In the genomic region with DNA sequence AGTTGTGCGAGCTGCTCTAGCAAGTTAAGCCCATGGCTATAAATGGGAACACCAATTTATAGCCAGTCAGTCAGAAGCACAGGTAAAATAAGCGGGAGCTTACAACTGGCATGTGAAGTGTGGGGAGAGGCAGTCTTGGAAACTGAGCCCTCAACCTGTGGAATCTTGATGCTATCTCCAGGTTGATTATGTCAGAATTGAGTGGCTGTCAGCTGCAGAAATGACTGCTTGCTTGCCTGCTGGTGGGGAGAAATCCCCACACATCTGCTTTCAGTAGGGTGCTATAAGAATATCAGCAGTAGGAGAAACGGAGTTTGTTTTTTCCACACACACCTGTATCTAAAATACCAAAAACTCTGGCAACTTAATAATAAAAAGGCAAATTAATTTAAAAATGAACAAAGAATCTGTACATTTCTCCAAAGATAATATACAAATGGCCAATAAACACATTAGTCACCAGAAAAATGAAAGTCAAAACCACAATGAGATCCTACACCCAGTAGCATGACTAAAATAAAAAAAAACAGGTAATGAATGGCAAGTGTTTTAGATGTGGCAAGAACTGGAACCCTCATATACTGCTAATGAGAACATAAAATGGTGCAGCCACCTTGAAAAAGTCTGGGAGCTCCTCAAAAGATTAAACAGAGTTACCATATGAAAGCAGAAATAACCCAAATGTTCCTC, we compare ENCODE assay signal across 16 cellular contexts. TPM values are rescaled to one million over a fixed set of nuclear protein-coding genes. Genes with fewer than 3 reads are reported as not detected.
DNase-seq lines count a peak whose midpoint lies in the region; ATAC-seq, FAIRE-seq and TF ChIP-seq lines count a peak whose summit lies in the region.
"Had no signal": no experiment of that assay in that cellular context is flagged by ENCODE, and none has a peak within 500 bp of the region (broad histone marks: within the 10 kb centered on the region; RNA-seq: fewer than 3 reads in every experiment).

No MANE protein-coding gene starts in this region.

- peak in 1 of 2 experiments; percentile 21; a peak in 1 of 4 replicates for TF ChIP-seq EP300 in GM12878 (IDR thresholded peaks at IDR 0.05; ENCODE audit: borderline replicate concordance in 1 of 2, control insufficient read depth in 1 of 2, low read depth in 2 of 2, low read length in 2 of 2)

- no peak for DNase-seq in activated CD4-positive, alpha-beta T cell treated with anti-CD3 and anti-CD28 coated beads, Interleukin-2, amount 10 ng/mL, durations not matched to agents 24 days and 14 days
- no peak for DNase-seq in activated CD4-positive, alpha-beta T cell treated with anti-CD3 and anti-CD28 coated beads, Interleukin-2, amount 50 U/mL, for 1 hour
- no peak for DNase-seq in GM23338 (ENCODE audit: low spot score)
- peak; percentile 16 for DNase-seq in GM12878 (ENCODE audit: low read depth, low spot score)
- no peak for DNase-seq in neural progenitor cell (ENCODE audit: low spot score)
- no peak for DNase-seq in omental fat pad (ENCODE audit: low spot score)
- no peak for DNase-seq in stimulated activated CD4-positive, alpha-beta T cell treated with anti-CD3 and anti-CD28 coated beads, Interleukin-12 subunit alpha, Interleukin-12 subunit beta, amount 100 ng/mL, for 4 hours
- DNase-seq: CD8-positive, alpha-beta T cell; hypothalamus; lower lobe of right lung; NCI-H2081; nucleus accumbens; upper lobe of left lung had no signal

- peaks cover 20% of the 10 kb centered on the region for H4K20me1 ChIP-seq in GM23338 (replicated peaks; ENCODE audit: insufficient read depth)
- H4K20me1 ChIP-seq in GM12878 (ENCODE audit: control insufficient read depth, insufficient read depth): no peaks in the 10 kb centered on the region
- H4K20me1 ChIP-seq in neural progenitor cell (ENCODE audit: low read depth): peaks cover 22% of the 10 kb centered on the region

- H3K27ac ChIP-seq in GM23338 (ENCODE audit: low read depth) (peak overlapping the region; percentile 11; the same call in 1 of the 2 replicates), GM12878 (ENCODE audit: control insufficient read depth, insufficient read depth) (no peak overlapping the region), neural progenitor cell (peak overlapping the region; percentile 51)
- H3K27ac ChIP-seq: A549, lower lobe of right lung, SJSA1, upper lobe of left lung had no signal

- BruUV-seq in GM12878 (replicated peaks; lab: Mats Ljungman, UMichigan): no TSS peak

- POLR2A ChIA-PET in GM12878 (lab: Charles Lee): interaction anchor here (1.3 kb wide), 1 partner anchor 45 kb away, joined by 4 read pairs; no protein-coding TSS in a partner anchor

- H3K36me3 ChIP-seq in GM23338 (ENCODE audit: insufficient read depth) (no peaks in the 10 kb centered on the region), GM12878 (ENCODE audit: control insufficient read depth in 2 of 2, insufficient read depth in 2 of 2, low read length in 1 of 2) (no peaks in the 10 kb centered on the region; a peak in 2 of 4 replicates), neural progenitor cell (no peaks in the 10 kb centered on the region)
- H3K36me3 ChIP-seq: lower lobe of right lung, upper lobe of left lung had no signal

- no peak for TF ChIP-seq RAD21 in GM12878 (IDR thresholded peaks at IDR 0.05; ENCODE audit: insufficient read depth, low read depth, low read length)

- no peak for ATAC-seq in GM23338
- peak; percentile 88 for ATAC-seq in GM12878
- no peak for ATAC-seq in omental fat pad (ENCODE audit: low FRiP score)
- no peak for ATAC-seq in HG02973 (IDR thresholded peaks at IDR 0.05; ENCODE audit: unreplicated experiment)
- ATAC-seq: A549; CD8-positive, alpha-beta T cell had no signal

- H3K36me3 Mint-ChIP-seq in activated CD4-positive, alpha-beta T cell treated with anti-CD3 and anti-CD28 coated beads, Interleukin-2, amount 10 ng/mL, durations not matched to agents 24 days and 14 days (ENCODE audit: low read depth): peaks cover 3% of the 10 kb centered on the region
- peaks cover 7% of the 10 kb centered on the region; the same call in 2 of the 3 replicates for H3K36me3 Mint-ChIP-seq in GM23338 (ENCODE audit: low read depth)
- peaks cover 8% of the 10 kb centered on the region for H3K36me3 Mint-ChIP-seq in neural progenitor cell

- H3F3A ChIP-seq in GM23338 (replicated peaks; ENCODE audit: low read depth) (no peaks in the 10 kb centered on the region), neural progenitor cell (ENCODE audit: low read depth) (peaks cover 38% of the 10 kb centered on the region)

- H3K27me3 ChIP-seq in GM23338 (ENCODE audit: insufficient read depth) (no peaks in the 10 kb centered on the region), GM12878 (replicated peaks in 1 of 2; ENCODE audit: control insufficient read depth in 2 of 2, insufficient read depth in 2 of 2, low read length in 1 of 2) (no peaks in the 10 kb centered on the region), neural progenitor cell (no peaks in the 10 kb centered on the region)
- H3K27me3 ChIP-seq: SJSA1, upper lobe of left lung had no signal

- CTCF ChIA-PET in GM12878 (lab: Yijun Ruan, JAX): interaction anchor here (1.1 to 1.5 kb wide), 4 partner anchors 10 to 125 kb away, joined by 3 to 6 read pairs (median 4); no protein-coding TSS in a partner anchor

- RAD21 ChIA-PET in GM12878 (lab: Charles Lee; ENCODE audit: unreplicated experiment): interaction anchor here (0.5 to 1.5 kb wide), 2 partner anchors 9 to 264 kb away, joined by 4 to 6 read pairs; no protein-coding TSS in a partner anchor

- peaks cover 13% of the 10 kb centered on the region for H3K4me1 Mint-ChIP-seq in activated CD4-positive, alpha-beta T cell treated with anti-CD3 and anti-CD28 coated beads, Interleukin-2, amount 10 ng/mL, durations not matched to agents 24 days and 14 days
- H3K4me1 Mint-ChIP-seq in GM23338 (peaks cover 6% of the 10 kb centered on the region), neural progenitor cell (peaks cover 14% of the 10 kb centered on the region)

- no peak for TF ChIP-seq CTCF in GM23338 (conservative IDR thresholded peaks at IDR 0.05; ENCODE audit: low read depth in 2 of 2)
- TF ChIP-seq CTCF in GM12878 (IDR thresholded peaks at IDR 0.05 in 2 of 3, conservative IDR thresholded peaks at IDR 0.05 in 1 of 3; ENCODE audit: control insufficient read depth in 2 of 3, extremely low read depth in 1 of 3, insufficient read depth in 1 of 3, low read depth in 3 of 3, low read length in 3 of 3): no peak
- TF ChIP-seq CTCF in neural progenitor cell (IDR thresholded peaks at IDR 0.05): no peak
- TF ChIP-seq CTCF in omental fat pad (IDR thresholded peaks at IDR 0.05): no peak

- H2AFZ ChIP-seq in GM23338 (no peak overlapping the region), GM12878 (ENCODE audit: control insufficient read depth, low read depth, low read length) (no peak overlapping the region), neural progenitor cell (replicated peaks) (no peak overlapping the region)

- intact Hi-C loops in activated CD4-positive, alpha-beta T cell treated with anti-CD3 and anti-CD28 coated beads, Interleukin-2, amount 10 ng/mL, durations not matched to agents 24 days and 14 days (cut with micrococcal nuclease): loop anchor here (1.0 kb wide), 1 partner anchor 70 kb away; no protein-coding TSS in a partner anchor
- intact Hi-C loops in GM12878 (cut with micrococcal nuclease; ENCODE audit: unreplicated experiment): no loop called here

- H3K9me3 Mint-ChIP-seq in activated CD4-positive, alpha-beta T cell treated with anti-CD3 and anti-CD28 coated beads, Interleukin-2, amount 10 ng/mL, durations not matched to agents 24 days and 14 days: no peaks in the 10 kb centered on the region
- H3K9me3 Mint-ChIP-seq in GM23338 (no peaks in the 10 kb centered on the region), neural progenitor cell (no peaks in the 10 kb centered on the region)
- H3K9me3 Mint-ChIP-seq: CD8-positive, alpha-beta T cell had no signal

- no peak for TF ChIP-seq POLR2A in GM12878 (IDR thresholded peaks at IDR 0.05; ENCODE audit: low read depth, low read length)

- WGBS in GM12878 (ENCODE audit: insufficient coverage, insufficient replicate concordance, low lambda C conversion rate, missing lambda C conversion rate): 83% methylated on average over 3 of the region's 3 CpGs

- H3K9me3 ChIP-seq in GM12878 (replicated peaks; ENCODE audit: control insufficient read depth, insufficient read depth, low read length) (no peaks in the 10 kb centered on the region), neural progenitor cell (ENCODE audit: low read depth) (no peaks in the 10 kb centered on the region)
- H3K9me3 ChIP-seq: A549, lower lobe of right lung, SJSA1, upper lobe of left lung had no signal

- FAIRE-seq in GM12878 (lab: Jason Lieb, UNC): peak; percentile 38
- FAIRE-seq: A549 had no signal

- H3K4me2 ChIP-seq in GM23338 (no peak overlapping the region), GM12878 (ENCODE audit: control insufficient read depth, insufficient read depth) (peak overlapping the region; percentile 7; the same call in 1 of the 2 replicates), neural progenitor cell (no peak overlapping the region)
- H3K4me2 ChIP-seq: A549 had no signal

- no peak overlapping the region for H3K4me3 ChIP-seq in GM23338
- H3K4me3 ChIP-seq in GM12878: no peak overlapping the region
- no peak overlapping the region for H3K4me3 ChIP-seq in neural progenitor cell
- H3K4me3 ChIP-seq: A549, lower lobe of right lung, SJSA1, upper lobe of left lung had no signal

- no peaks in the 10 kb centered on the region for H3K27me3 Mint-ChIP-seq in activated CD4-positive, alpha-beta T cell treated with anti-CD3 and anti-CD28 coated beads, Interleukin-2, amount 10 ng/mL, durations not matched to agents 24 days and 14 days
- H3K27me3 Mint-ChIP-seq in GM23338 (ENCODE audit: insufficient read depth, low read depth, poor library complexity) (no peaks in the 10 kb centered on the region), neural progenitor cell (ENCODE audit: insufficient read depth, low read depth) (no peaks in the 10 kb centered on the region)

- H3K79me2 ChIP-seq in GM23338 (replicated peaks; ENCODE audit: insufficient read depth) (peaks cover 82% of the 10 kb centered on the region), GM12878 (ENCODE audit: control insufficient read depth, insufficient read depth, low read length) (peaks cover 34% of the 10 kb centered on the region), neural progenitor cell (ENCODE audit: low read depth) (peaks cover 70% of the 10 kb centered on the region)

- H3K4me1 ChIP-seq in GM23338 (ENCODE audit: insufficient read depth): peaks cover 9% of the 10 kb centered on the region
- H3K4me1 ChIP-seq in GM12878 (ENCODE audit: control insufficient read depth, insufficient read depth, low read length): peaks cover 17% of the 10 kb centered on the region
- peaks cover 19% of the 10 kb centered on the region for H3K4me1 ChIP-seq in neural progenitor cell

- no peak overlapping the region for H3K9ac ChIP-seq in GM12878 (ENCODE audit: control insufficient read depth, insufficient read depth, low read length)
- H3K9ac ChIP-seq in neural progenitor cell: no peak overlapping the region

- no peaks in the 10 kb centered on the region for H3K9me2 ChIP-seq in GM23338 (ENCODE audit: insufficient read depth)

- peak overlapping the region; percentile 22 for H3K27ac Mint-ChIP-seq in activated CD4-positive, alpha-beta T cell treated with anti-CD3 and anti-CD28 coated beads, Interleukin-2, amount 10 ng/mL, durations not matched to agents 24 days and 14 days
- H3K27ac Mint-ChIP-seq in GM23338 (no peak overlapping the region), neural progenitor cell (peak overlapping the region; percentile 34)
- H3K27ac Mint-ChIP-seq: CD8-positive, alpha-beta T cell had no signal

- SMC1A ChIA-PET in GM12878 (lab: Charles Lee; ENCODE audit: uncharacterized antibody, unreplicated experiment): interaction anchor here (0.6 to 1.8 kb wide), 6 partner anchors 9 to 109 kb away, joined by 3 to 6 read pairs (median 4); no protein-coding TSS in a partner anchor

- H3K4me3 Mint-ChIP-seq in activated CD4-positive, alpha-beta T cell treated with anti-CD3 and anti-CD28 coated beads, Interleukin-2, amount 10 ng/mL, durations not matched to agents 24 days and 14 days: no peak overlapping the region
- H3K4me3 Mint-ChIP-seq in GM23338: no peak overlapping the region
- H3K4me3 Mint-ChIP-seq in neural progenitor cell: no peak overlapping the region
- H3K4me3 Mint-ChIP-seq: CD8-positive, alpha-beta T cell had no signal

- in situ Hi-C loops in GM12878 (cut with MboI): no loop called here

RNA-seq across cellular contexts. Expression of a gene that starts 26.0 kb away (rescaled TPM):
- total RNA-seq in activated CD4-positive, alpha-beta T cell treated with anti-CD3 and anti-CD28 coated beads, Interleukin-2, amount 10 ng/mL, durations not matched to agents 24 days and 14 days: 130 and 138 TPM in 2 replicates
- total RNA-seq in GM23338 (2014; rRNA removed; shearing (Covaris generic)): 103 and 108 TPM in 2 replicates
- polyA plus RNA-seq in GM23338 (2016; fragmentation: Nextera tagmentation; extraction: Ambion mirVana): 102 and 113 TPM in 2 replicates
- total RNA-seq in GM12878 (2013; cell fraction: nucleolus; rRNA removed): 186 and 198 TPM in 2 replicates
- 31.9 and 35.6 TPM in 2 replicates for total RNA-seq in GM12878 (2014; rRNA removed)
- total RNA-seq in GM12878 (2014; rRNA removed; fragmentation: Illumina TruSeq; extraction: Trizol): 32.8 and 35.0 TPM in 2 replicates
- 145 and 147 TPM in 2 replicates for total RNA-seq in GM12878 (2021)
- 38.8 TPM for polyA plus RNA-seq in GM12878 (2011; ENCODE audit: low read depth)
- polyA plus RNA-seq in GM12878 (2011; rRNA removed): 29.7 and 44.3 TPM in 2 replicates
- 31.4 and 39.7 TPM in 2 replicates for polyA plus RNA-seq in GM12878 (2011; cell fraction: cytosol; rRNA removed)
- 92.4 and 104 TPM in 2 replicates for polyA plus RNA-seq in GM12878 (2011; cell fraction: nucleus; rRNA removed)
- polyA plus RNA-seq in GM12878 (2012): 74.5 and 85.2 TPM in 2 replicates
- 80.0 and 85.6 TPM in 2 replicates for polyA plus RNA-seq in GM12878 (2014; fragmentation: Illumina TruSeq; extraction: Trizol)
- polyA plus RNA-seq in GM12878 (2014; fragmentation: Nextera tagmentation; extraction: Ambion mirVana): 10 to 100 TPM; 22.2 to 29.1 TPM
- polyA plus RNA-seq in GM12878 (2014; rRNA removed): 50.1 and 65.0 TPM in 2 replicates
- 10 to 100 TPM; 95.9 to 96.4 TPM for polyA plus RNA-seq in GM12878 (2016; fragmentation: Nextera tagmentation; extraction: Ambion mirVana)
- polyA minus RNA-seq in GM12878 (2011; rRNA and poly(A)+ RNA removed): 42.6 and 45.9 TPM in 2 replicates
- 32.7 and 39.6 TPM in 2 replicates for polyA minus RNA-seq in GM12878 (2011; cell fraction: cytosol; rRNA and poly(A)+ RNA removed)
- polyA minus RNA-seq in GM12878 (2011; cell fraction: nucleus; rRNA and poly(A)+ RNA removed): 23.9 and 44.0 TPM in 2 replicates
- total RNA-seq in neural progenitor cell (ENCODE audit: low replicate concordance): 54.6 and 66.6 TPM in 2 replicates
- total RNA-seq in omental fat pad: 100 to 1,000 TPM; 108 to 186 (median 150) TPM
